In genomic region chr17:81898029-81898866, GRCh38 we compare ENCODE assay signal across 13 cellular contexts. TPM values are rescaled to one million over a fixed set of nuclear protein-coding genes. Genes with fewer than 3 reads are reported as not detected.
A peak's percentile ranks its signal among the peaks of the same experiment; 100 is the strongest.
DNase-seq lines count a peak whose midpoint lies in the region; ATAC-seq, FAIRE-seq and TF ChIP-seq lines count a peak whose summit lies in the region.
"Had no signal": no experiment of that assay in that cellular context is flagged by ENCODE, and none has a peak within 500 bp of the region (broad histone marks: within the 10 kb centered on the region; RNA-seq: fewer than 3 reads in every experiment).

No MANE protein-coding gene starts in this region.

- H3K56ac ChIP-seq in mesendoderm (ENCODE audit: low read length) = no peak overlapping the region

- DNase-seq in AG20443 (ENCODE audit: low spot score) (peak; percentile 81), GM12878 (ENCODE audit: low read depth, low spot score) (no peak), mesendoderm (peak; percentile 47), NCI-H1048 (lab: John Stamatoyannopoulos, UW) (no peak), NCI-H146 (lab: John Stamatoyannopoulos, UW) (no peak), nephron progenitor cell (no peak), GM19240 (ENCODE audit: insufficient read length, low spot score) (no peak)
- DNase-seq: KBM-7, NCI-H345, T-cell, uterus had no signal

- peaks cover 7% of the 10 kb centered on the region for H3K79me2 ChIP-seq in GM12878 (ENCODE audit: control insufficient read depth, insufficient read depth, low read length)
- H3K79me2 ChIP-seq in mesendoderm (ENCODE audit: control insufficient read depth, insufficient read depth, low read length) = no peaks in the 10 kb centered on the region

- no peak for TF ChIP-seq EP300 in GM12878 (IDR thresholded peaks at IDR 0.05; ENCODE audit: borderline replicate concordance in 1 of 2, control insufficient read depth in 1 of 2, low read depth in 2 of 2, low read length in 2 of 2)

- H2AFZ ChIP-seq in GM12878 (ENCODE audit: control insufficient read depth, low read depth, low read length) = no peak overlapping the region

- peaks cover 3% of the 10 kb centered on the region for H3K79me1 ChIP-seq in mesendoderm (ENCODE audit: low read length)

- TF ChIP-seq POLR2A in GM12878 (IDR thresholded peaks at IDR 0.05; ENCODE audit: low read depth, low read length) = no peak

- no peak overlapping the region for H2BK5ac ChIP-seq in mesendoderm (ENCODE audit: low read length)

- H3K4me1 ChIP-seq in HUES64 (ENCODE audit: insufficient read depth, low read length) (no peaks in the 10 kb centered on the region; the same call in 1 of the 2 replicates), GM12878 (ENCODE audit: control insufficient read depth, insufficient read depth, low read length) (peaks cover 11% of the 10 kb centered on the region), mesendoderm (ENCODE audit: control insufficient read depth, low read depth, low read length) (no peaks in the 10 kb centered on the region)

- no peak overlapping the region for H2BK15ac ChIP-seq in mesendoderm (replicated peaks; ENCODE audit: low read depth)

- intact Hi-C loops in GM12878 (cut with micrococcal nuclease; ENCODE audit: unreplicated experiment) = no loop called here

- H3K18ac ChIP-seq in mesendoderm (ENCODE audit: low read length) = no peak overlapping the region

- peaks cover 8% of the 10 kb centered on the region for H3K4me1 Mint-ChIP-seq in nephron progenitor cell

- no peak for TF ChIP-seq CTCF in GM12878 (IDR thresholded peaks at IDR 0.05 in 2 of 3, conservative IDR thresholded peaks at IDR 0.05 in 1 of 3; ENCODE audit: control insufficient read depth in 2 of 3, extremely low read depth in 1 of 3, insufficient read depth in 1 of 3, low read depth in 3 of 3, low read length in 3 of 3)
- no peak for TF ChIP-seq CTCF in nephron progenitor cell (IDR thresholded peaks at IDR 0.05)

- BruUV-seq in GM12878 (replicated peaks; lab: Mats Ljungman, UMichigan) = TSS peak; percentile 10

- H3K36me3 ChIP-seq in HUES64 (ENCODE audit: insufficient read depth, low read length) (peaks cover 48% of the 10 kb centered on the region), GM12878 (ENCODE audit: control insufficient read depth in 2 of 2, insufficient read depth in 2 of 2, low read length in 1 of 2) (peaks cover 3 to 14% of the 10 kb centered on the region in 2 experiments; a peak in 3 of 4 replicates), mesendoderm (ENCODE audit: control insufficient read depth, insufficient read depth, low read length) (peaks cover 10% of the 10 kb centered on the region)
- H3K36me3 ChIP-seq: uterus had no signal

- 90% methylated on average over 19 of the region's 19 CpGs for WGBS in HUES64
- WGBS in GM12878 (ENCODE audit: insufficient coverage, insufficient replicate concordance, low lambda C conversion rate, missing lambda C conversion rate) = 94% methylated on average over 19 of the region's 19 CpGs
- WGBS in mesendoderm (ENCODE audit: extremely low coverage, insufficient coverage, low lambda C conversion rate) = no CpG with 5 or more reads among the region's 19 CpGs

- H3K4me2 ChIP-seq in GM12878 (ENCODE audit: control insufficient read depth, insufficient read depth) (no peak overlapping the region), mesendoderm (ENCODE audit: low read length) (no peak overlapping the region)

- peaks cover 18% of the 10 kb centered on the region for H3K27me3 Mint-ChIP-seq in nephron progenitor cell (ENCODE audit: low read depth, poor library complexity)

- peak overlapping the region; percentile 6; the same call in 1 of the 2 replicates for H3K27ac ChIP-seq in HUES64 (ENCODE audit: low read depth, low read length)
- H3K27ac ChIP-seq in GM12878 (ENCODE audit: control insufficient read depth, insufficient read depth) = no peak overlapping the region
- peak overlapping the region; percentile 42 for H3K27ac ChIP-seq in mesendoderm (ENCODE audit: low read depth, low read length)
- H3K27ac ChIP-seq: gastroesophageal sphincter, uterus had no signal

- H3K36me3 Mint-ChIP-seq in nephron progenitor cell (ENCODE audit: low read depth) = peaks cover 35% of the 10 kb centered on the region

- no peak overlapping the region for H2AK5ac ChIP-seq in mesendoderm (ENCODE audit: low read length)

- FAIRE-seq in GM12878 (lab: Jason Lieb, UNC) = no peak

- H3K9me3 ChIP-seq in HUES64 (ENCODE audit: insufficient read depth, low read depth, low read length) (no peaks in the 10 kb centered on the region), GM12878 (replicated peaks; ENCODE audit: control insufficient read depth, insufficient read depth, low read length) (no peaks in the 10 kb centered on the region)
- H3K9me3 ChIP-seq: gastroesophageal sphincter, uterus had no signal

- SMC1A ChIA-PET in GM12878 (lab: Charles Lee; ENCODE audit: uncharacterized antibody, unreplicated experiment) = no interaction called here

- H2BK120ac ChIP-seq in mesendoderm (ENCODE audit: low read depth, low read length) = no peak overlapping the region

- no peak overlapping the region for H3K4ac ChIP-seq in mesendoderm (ENCODE audit: low read depth, low read length)

- no peaks in the 10 kb centered on the region for H4K20me1 ChIP-seq in GM12878 (ENCODE audit: control insufficient read depth, insufficient read depth)

- H3K9ac ChIP-seq in HUES64 (ENCODE audit: low read depth, low read length) (peak overlapping the region; percentile 39; the same call in 1 of the 2 replicates), GM12878 (ENCODE audit: control insufficient read depth, insufficient read depth, low read length) (no peak overlapping the region), mesendoderm (ENCODE audit: low read length) (no peak overlapping the region)

- CTCF ChIA-PET in GM12878 (lab: Yijun Ruan, JAX) = no interaction called here

- no peak overlapping the region for H3K4me3 Mint-ChIP-seq in nephron progenitor cell
- H3K4me3 Mint-ChIP-seq: T-cell had no signal

- no peaks in the 10 kb centered on the region for H3K9me3 Mint-ChIP-seq in nephron progenitor cell
- H3K9me3 Mint-ChIP-seq: T-cell had no signal

- peaks cover 25% of the 10 kb centered on the region for H3K27me3 ChIP-seq in HUES64 (ENCODE audit: insufficient read depth, low read length)
- H3K27me3 ChIP-seq in GM12878 (replicated peaks in 1 of 2; ENCODE audit: control insufficient read depth in 2 of 2, insufficient read depth in 2 of 2, low read length in 1 of 2) = no peaks in the 10 kb centered on the region; a peak in 1 of 4 replicates
- H3K27me3 ChIP-seq in mesendoderm (ENCODE audit: insufficient read depth, low read length, poor library complexity) = no peaks in the 10 kb centered on the region
- H3K27me3 ChIP-seq: uterus had no signal

- no peak for TF ChIP-seq RAD21 in GM12878 (IDR thresholded peaks at IDR 0.05; ENCODE audit: insufficient read depth, low read depth, low read length)

- in situ Hi-C loops in GM12878 (cut with MboI) = no loop called here

- no peak overlapping the region for H4K8ac ChIP-seq in mesendoderm (ENCODE audit: low read depth, low read length)

- H3K4me3 ChIP-seq in HUES64 (ENCODE audit: low read length) (no peak overlapping the region), GM12878 (no peak overlapping the region), mesendoderm (ENCODE audit: low read length) (no peak overlapping the region)
- H3K4me3 ChIP-seq: gastroesophageal sphincter, uterus had no signal

- no peak overlapping the region for H3K23ac ChIP-seq in mesendoderm (ENCODE audit: low read length)

- POLR2A ChIA-PET in GM12878 (lab: Charles Lee) = no interaction called here

- H3K27ac Mint-ChIP-seq in nephron progenitor cell = no peak overlapping the region
- H3K27ac Mint-ChIP-seq: T-cell had no signal

- no peak overlapping the region for H4K5ac ChIP-seq in mesendoderm (ENCODE audit: low read length)

- RAD21 ChIA-PET in GM12878 (lab: Charles Lee; ENCODE audit: unreplicated experiment) = no interaction called here

- ATAC-seq in GM12878 = no peak
- ATAC-seq: gastroesophageal sphincter, T-cell had no signal

RNA-seq across cellular contexts. Expression of gene NPB, which starts 3.8 kb away (rescaled TPM):
- 0.75 TPM for polyA plus RNA-seq in HUES64 (2013, experiment 1 of 2)
- polyA plus RNA-seq in HUES64 (2013, experiment 2 of 2) = 0.44 TPM
- 1.0 and 1.3 TPM in 2 replicates for total RNA-seq in GM12878 (2013; cell fraction: nucleolus; rRNA removed)
- total RNA-seq in GM12878 (2014; rRNA removed) = 0.05 and 0.23 TPM in 2 replicates
- total RNA-seq in GM12878 (2014; rRNA removed; fragmentation: Illumina TruSeq; extraction: Trizol) = 0.09 and 0.13 TPM in 2 replicates
- total RNA-seq in GM12878 (2021) = 0.29 TPM in 1 of 2 replicates, not detected in the other
- 1.1 TPM for polyA plus RNA-seq in GM12878 (2011; ENCODE audit: low read depth)
- 0.04 and 0.07 TPM in 2 replicates for polyA plus RNA-seq in GM12878 (2011; rRNA removed)
- 0.03 TPM in 1 of 2 replicates, not detected in the other for polyA plus RNA-seq in GM12878 (2011; cell fraction: cytosol; rRNA removed)
- polyA plus RNA-seq in GM12878 (2011; cell fraction: nucleus; rRNA removed) = 0.07 and 0.09 TPM in 2 replicates
- polyA plus RNA-seq in GM12878 (2012) = 0.07 and 0.15 TPM in 2 replicates
- polyA plus RNA-seq in GM12878 (2014; fragmentation: Illumina TruSeq; extraction: Trizol) = 0.03 TPM in 1 of 2 replicates, not detected in the other
- polyA plus RNA-seq in GM12878 (2014; fragmentation: Nextera tagmentation; extraction: Ambion mirVana) = under 1 TPM; 0.24 to 0.40 TPM
- 0.04 and 0.12 TPM in 2 replicates for polyA plus RNA-seq in GM12878 (2014; rRNA removed)
- under 1 TPM in 1 of 2 experiments, not detected in 1; 0.16 TPM for polyA plus RNA-seq in GM12878 (2016; fragmentation: Nextera tagmentation; extraction: Ambion mirVana)
- 0.51 and 0.72 TPM in 2 replicates for polyA minus RNA-seq in GM12878 (2011; rRNA and poly(A)+ RNA removed)
- not detected in 2 replicates for polyA minus RNA-seq in GM12878 (2011; cell fraction: cytosol; rRNA and poly(A)+ RNA removed)
- 0.36 and 0.77 TPM in 2 replicates for polyA minus RNA-seq in GM12878 (2011; cell fraction: nucleus; rRNA and poly(A)+ RNA removed)
- 1.1 TPM for polyA plus RNA-seq in mesendoderm (2013, experiment 1 of 2)
- 0.55 TPM for polyA plus RNA-seq in mesendoderm (2013, experiment 2 of 2)

RNA-seq across cellular contexts. Expression of gene ANAPC11, which starts 6.7 kb away (rescaled TPM):
- polyA plus RNA-seq in HUES64 (2013, experiment 1 of 2) = 178 TPM
- polyA plus RNA-seq in HUES64 (2013, experiment 2 of 2) = 175 TPM
- 22.9 and 24.4 TPM in 2 replicates for total RNA-seq in GM12878 (2013; cell fraction: nucleolus; rRNA removed)
- total RNA-seq in GM12878 (2014; rRNA removed) = 141 and 152 TPM in 2 replicates
- 49.3 and 59.3 TPM in 2 replicates for total RNA-seq in GM12878 (2014; rRNA removed; fragmentation: Illumina TruSeq; extraction: Trizol)
- total RNA-seq in GM12878 (2021) = 137 and 147 TPM in 2 replicates
- polyA plus RNA-seq in GM12878 (2011; ENCODE audit: low read depth) = 99.4 TPM
- polyA plus RNA-seq in GM12878 (2011; rRNA removed) = 119 and 207 TPM in 2 replicates
- 481 and 566 TPM in 2 replicates for polyA plus RNA-seq in GM12878 (2011; cell fraction: cytosol; rRNA removed)
- polyA plus RNA-seq in GM12878 (2011; cell fraction: nucleus; rRNA removed) = 269 and 316 TPM in 2 replicates
- polyA plus RNA-seq in GM12878 (2012) = 164 and 182 TPM in 2 replicates
- 5.6 and 28.5 TPM in 2 replicates for polyA plus RNA-seq in GM12878 (2014; fragmentation: Illumina TruSeq; extraction: Trizol)
- polyA plus RNA-seq in GM12878 (2014; fragmentation: Nextera tagmentation; extraction: Ambion mirVana) = 100 to 1,000 TPM; 127 to 173 TPM
- 210 and 211 TPM in 2 replicates for polyA plus RNA-seq in GM12878 (2014; rRNA removed)
- 100 to 1,000 TPM; 394 to 395 TPM for polyA plus RNA-seq in GM12878 (2016; fragmentation: Nextera tagmentation; extraction: Ambion mirVana)
- polyA minus RNA-seq in GM12878 (2011; rRNA and poly(A)+ RNA removed) = 62.8 and 104 TPM in 2 replicates
- polyA minus RNA-seq in GM12878 (2011; cell fraction: cytosol; rRNA and poly(A)+ RNA removed) = 33.7 and 40.1 TPM in 2 replicates
- 18.4 and 24.2 TPM in 2 replicates for polyA minus RNA-seq in GM12878 (2011; cell fraction: nucleus; rRNA and poly(A)+ RNA removed)
- polyA plus RNA-seq in mesendoderm (2013, experiment 1 of 2) = 258 TPM
- polyA plus RNA-seq in mesendoderm (2013, experiment 2 of 2) = 256 TPM

RNA-seq across cellular contexts. Expression of gene ALYREF, which starts 6.9 kb away (rescaled TPM):
- polyA plus RNA-seq in HUES64 (2013, experiment 1 of 2) = 173 TPM
- 145 TPM for polyA plus RNA-seq in HUES64 (2013, experiment 2 of 2)
- 21.8 and 38.6 TPM in 2 replicates for total RNA-seq in GM12878 (2013; cell fraction: nucleolus; rRNA removed)
- total RNA-seq in GM12878 (2014; rRNA removed) = 253 and 263 TPM in 2 replicates
- 140 and 158 TPM in 2 replicates for total RNA-seq in GM12878 (2014; rRNA removed; fragmentation: Illumina TruSeq; extraction: Trizol)
- 238 and 240 TPM in 2 replicates for total RNA-seq in GM12878 (2021)
- polyA plus RNA-seq in GM12878 (2011; ENCODE audit: low read depth) = 58.1 TPM
- polyA plus RNA-seq in GM12878 (2011; rRNA removed) = 61.5 and 103 TPM in 2 replicates
- polyA plus RNA-seq in GM12878 (2011; cell fraction: cytosol; rRNA removed) = 120 and 169 TPM in 2 replicates
- polyA plus RNA-seq in GM12878 (2011; cell fraction: nucleus; rRNA removed) = 85.8 and 146 TPM in 2 replicates
- 79.2 and 87.4 TPM in 2 replicates for polyA plus RNA-seq in GM12878 (2012)
- 29.4 and 105 TPM in 2 replicates for polyA plus RNA-seq in GM12878 (2014; fragmentation: Illumina TruSeq; extraction: Trizol)
- polyA plus RNA-seq in GM12878 (2014; fragmentation: Nextera tagmentation; extraction: Ambion mirVana) = 10 to 100 TPM in 1 of 2 experiments, 1 to 10 TPM in 1; 2.4 to 11.4 TPM
- polyA plus RNA-seq in GM12878 (2014; rRNA removed) = 208 and 229 TPM in 2 replicates
- 10 to 100 TPM in 1 of 2 experiments, 1 to 10 TPM in 1; 9.8 to 17.7 TPM for polyA plus RNA-seq in GM12878 (2016; fragmentation: Nextera tagmentation; extraction: Ambion mirVana)
- 100 and 120 TPM in 2 replicates for polyA minus RNA-seq in GM12878 (2011; rRNA and poly(A)+ RNA removed)
- polyA minus RNA-seq in GM12878 (2011; cell fraction: cytosol; rRNA and poly(A)+ RNA removed) = 57.5 and 67.0 TPM in 2 replicates
- 28.9 and 51.9 TPM in 2 replicates for polyA minus RNA-seq in GM12878 (2011; cell fraction: nucleus; rRNA and poly(A)+ RNA removed)
- 130 TPM for polyA plus RNA-seq in mesendoderm (2013, experiment 1 of 2)
- 127 TPM for polyA plus RNA-seq in mesendoderm (2013, experiment 2 of 2)

RNA-seq across cellular contexts. Expression of gene PCYT2, which starts 13.0 kb away (rescaled TPM):
- 37.6 TPM for polyA plus RNA-seq in HUES64 (2013, experiment 1 of 2)
- 35.9 TPM for polyA plus RNA-seq in HUES64 (2013, experiment 2 of 2)
- total RNA-seq in GM12878 (2013; cell fraction: nucleolus; rRNA removed) = 42.8 and 47.2 TPM in 2 replicates
- total RNA-seq in GM12878 (2014; rRNA removed) (50.7 and 53.2 TPM in 2 replicates), GM12878 (2014; rRNA removed; fragmentation: Illumina TruSeq; extraction: Trizol) (23.5 and 25.4 TPM in 2 replicates), GM12878 (2021) (56.7 and 57.3 TPM in 2 replicates)
- 8.4 TPM for polyA plus RNA-seq in GM12878 (2011; ENCODE audit: low read depth)
- polyA plus RNA-seq in GM12878 (2011; rRNA removed) (23.1 and 39.3 TPM in 2 replicates), GM12878 (2014; fragmentation: Illumina TruSeq; extraction: Trizol) (27.7 and 33.3 TPM in 2 replicates), GM12878 (2014; fragmentation: Nextera tagmentation; extraction: Ambion mirVana) (1 to 10 TPM in 1 of 2 experiments, under 1 TPM in 1; 0.63 to 1.2 TPM), GM12878 (2014; rRNA removed) (52.6 and 68.7 TPM in 2 replicates), GM12878 (2016; fragmentation: Nextera tagmentation; extraction: Ambion mirVana) (10 to 100 TPM; 58.2 to 72.0 TPM)
- polyA plus RNA-seq in GM12878 (2011; cell fraction: cytosol; rRNA removed) = 35.7 and 54.3 TPM in 2 replicates
- polyA plus RNA-seq in GM12878 (2011; cell fraction: nucleus; rRNA removed) = 196 and 208 TPM in 2 replicates
- 23.5 and 27.3 TPM in 2 replicates for polyA plus RNA-seq in GM12878 (2012)
- 28.7 and 37.6 TPM in 2 replicates for polyA minus RNA-seq in GM12878 (2011; rRNA and poly(A)+ RNA removed)
- 7.6 and 16.2 TPM in 2 replicates for polyA minus RNA-seq in GM12878 (2011; cell fraction: cytosol; rRNA and poly(A)+ RNA removed)
- polyA minus RNA-seq in GM12878 (2011; cell fraction: nucleus; rRNA and poly(A)+ RNA removed) = 47.8 and 54.3 TPM in 2 replicates
- polyA plus RNA-seq in mesendoderm (2013, experiment 1 of 2) = 17.0 TPM
- 17.9 TPM for polyA plus RNA-seq in mesendoderm (2013, experiment 2 of 2)

RNA-seq across cellular contexts. Expression of gene SIRT7, which starts 19.7 kb away (rescaled TPM):
- polyA plus RNA-seq in HUES64 (2013, experiment 1 of 2) = 12.9 TPM
- polyA plus RNA-seq in HUES64 (2013, experiment 2 of 2) = 10.5 TPM
- 30.0 and 32.9 TPM in 2 replicates for total RNA-seq in GM12878 (2013; cell fraction: nucleolus; rRNA removed)
- total RNA-seq in GM12878 (2014; rRNA removed) (35.4 and 38.7 TPM in 2 replicates), GM12878 (2014; rRNA removed; fragmentation: Illumina TruSeq; extraction: Trizol) (14.1 and 15.3 TPM in 2 replicates), GM12878 (2021) (36.0 and 37.8 TPM in 2 replicates)
- 16.5 TPM for polyA plus RNA-seq in GM12878 (2011; ENCODE audit: low read depth)
- polyA plus RNA-seq in GM12878 (2011; rRNA removed) (5.9 and 8.6 TPM in 2 replicates), GM12878 (2014; fragmentation: Illumina TruSeq; extraction: Trizol) (6.4 and 17.4 TPM in 2 replicates), GM12878 (2014; fragmentation: Nextera tagmentation; extraction: Ambion mirVana) (1 to 10 TPM; 1.2 to 5.4 TPM), GM12878 (2014; rRNA removed) (49.7 and 56.2 TPM in 2 replicates), GM12878 (2016; fragmentation: Nextera tagmentation; extraction: Ambion mirVana) (10 to 100 TPM; 28.0 to 32.1 TPM)
- 13.5 and 18.4 TPM in 2 replicates for polyA plus RNA-seq in GM12878 (2011; cell fraction: cytosol; rRNA removed)
- 61.4 and 89.1 TPM in 2 replicates for polyA plus RNA-seq in GM12878 (2011; cell fraction: nucleus; rRNA removed)
- polyA plus RNA-seq in GM12878 (2012) = 33.1 and 40.6 TPM in 2 replicates
- 35.6 and 60.0 TPM in 2 replicates for polyA minus RNA-seq in GM12878 (2011; rRNA and poly(A)+ RNA removed)
- 26.1 and 26.8 TPM in 2 replicates for polyA minus RNA-seq in GM12878 (2011; cell fraction: cytosol; rRNA and poly(A)+ RNA removed)
- 24.2 and 38.0 TPM in 2 replicates for polyA minus RNA-seq in GM12878 (2011; cell fraction: nucleus; rRNA and poly(A)+ RNA removed)
- polyA plus RNA-seq in mesendoderm (2013, experiment 1 of 2) = 6.8 TPM
- polyA plus RNA-seq in mesendoderm (2013, experiment 2 of 2) = 6.4 TPM

Comparison
In these comparisons a context has a peak if more than half of its experiments do, and no peak if none do; other contexts are left out.
1. DNase-seq: peak in AG20443 (single experiment) and mesendoderm (single experiment); none in GM12878 (single experiment), NCI-H1048 (single experiment), NCI-H146 (single experiment), nephron progenitor cell (single experiment) and GM19240 (single experiment).